8 cellular contexts compared by ENCODE assay signal in genomic region chr19:43524922-43525835, GRCh38. TPM values are rescaled to one million over a fixed set of nuclear protein-coding genes. Genes with fewer than 3 reads are reported as not detected.
DNase-seq lines count a peak whose midpoint lies in the region; ATAC-seq and TF ChIP-seq lines count a peak whose summit lies in the region.

No MANE protein-coding gene starts in this region.

- peak; percentile 13 for DNase-seq in DMS153 treated with DMSO at 0.1 percent for 48 hours (lab: John Stamatoyannopoulos, UW; ENCODE audit: unreplicated experiment)
- peak; percentile 62 for DNase-seq in endothelial cell (ENCODE audit: low spot score)
- peak; percentile 19 for DNase-seq in midbrain (lab: John Stamatoyannopoulos, UW)
- DNase-seq in substantia nigra (lab: John Stamatoyannopoulos, UW): peak in 24 of 49 donors; percentile 2 to 49 (median 16)

- no peaks in the 10 kb centered on the region for H3K36me3 Mint-ChIP-seq in endothelial cell (ENCODE audit: low read depth, unreplicated experiment)

- ATAC-seq in HG03565 (IDR thresholded peaks at IDR 0.05; ENCODE audit: unreplicated experiment) (peak; percentile 45), GM18517 (IDR thresholded peaks at IDR 0.05; ENCODE audit: unreplicated experiment) (no peak), GM21515 (IDR thresholded peaks at IDR 0.05; ENCODE audit: unreplicated experiment) (no peak)

- peaks cover 5% of the 10 kb centered on the region for H3K27me3 Mint-ChIP-seq in endothelial cell (ENCODE audit: unreplicated experiment)

- H3K4me3 Mint-ChIP-seq in endothelial cell (ENCODE audit: unreplicated experiment): peak overlapping the region; percentile 95

- no peaks in the 10 kb centered on the region for H3K9me3 Mint-ChIP-seq in endothelial cell (ENCODE audit: unreplicated experiment)

- H3K27ac ChIP-seq in VCaP (peak overlapping the region; percentile 76; the same call in 1 of the 2 replicates), substantia nigra (ENCODE audit: low read depth, low read length, poor library complexity, severe bottlenecking) (peak overlapping the region; percentile 79)

- H3K4me1 Mint-ChIP-seq in endothelial cell (ENCODE audit: unreplicated experiment): peaks cover 9% of the 10 kb centered on the region

- H3K27ac Mint-ChIP-seq in endothelial cell (ENCODE audit: unreplicated experiment): peak overlapping the region; percentile 55

- TF ChIP-seq CTCF in VCaP (conservative IDR thresholded peaks at IDR 0.05) (no peak), endothelial cell (IDR thresholded peaks at IDR 0.05; ENCODE audit: unreplicated experiment) (no peak)

RNA-seq across cellular contexts. Expression of gene ETHE1, which starts 1.8 kb away (rescaled TPM):
- 42.9 TPM for total RNA-seq in endothelial cell (ENCODE audit: unreplicated experiment)

RNA-seq across cellular contexts. Expression of gene ZNF575, which starts 7.8 kb away (rescaled TPM):
- 2.3 TPM for total RNA-seq in endothelial cell (ENCODE audit: unreplicated experiment)

RNA-seq across cellular contexts. Expression of gene PHLDB3, which starts 20.6 kb away (rescaled TPM):
- 9.6 TPM for total RNA-seq in endothelial cell (ENCODE audit: unreplicated experiment)

RNA-seq across cellular contexts. Expression of gene XRCC1, which starts 50.1 kb away (rescaled TPM):
- 45.1 TPM for total RNA-seq in endothelial cell (ENCODE audit: unreplicated experiment)

RNA-seq across cellular contexts. Expression of gene PINLYP, which starts 50.4 kb away (rescaled TPM):
- 3.4 TPM for total RNA-seq in endothelial cell (ENCODE audit: unreplicated experiment)
